ENCODE assay signal across 20 cellular contexts in the genomic region with DNA sequence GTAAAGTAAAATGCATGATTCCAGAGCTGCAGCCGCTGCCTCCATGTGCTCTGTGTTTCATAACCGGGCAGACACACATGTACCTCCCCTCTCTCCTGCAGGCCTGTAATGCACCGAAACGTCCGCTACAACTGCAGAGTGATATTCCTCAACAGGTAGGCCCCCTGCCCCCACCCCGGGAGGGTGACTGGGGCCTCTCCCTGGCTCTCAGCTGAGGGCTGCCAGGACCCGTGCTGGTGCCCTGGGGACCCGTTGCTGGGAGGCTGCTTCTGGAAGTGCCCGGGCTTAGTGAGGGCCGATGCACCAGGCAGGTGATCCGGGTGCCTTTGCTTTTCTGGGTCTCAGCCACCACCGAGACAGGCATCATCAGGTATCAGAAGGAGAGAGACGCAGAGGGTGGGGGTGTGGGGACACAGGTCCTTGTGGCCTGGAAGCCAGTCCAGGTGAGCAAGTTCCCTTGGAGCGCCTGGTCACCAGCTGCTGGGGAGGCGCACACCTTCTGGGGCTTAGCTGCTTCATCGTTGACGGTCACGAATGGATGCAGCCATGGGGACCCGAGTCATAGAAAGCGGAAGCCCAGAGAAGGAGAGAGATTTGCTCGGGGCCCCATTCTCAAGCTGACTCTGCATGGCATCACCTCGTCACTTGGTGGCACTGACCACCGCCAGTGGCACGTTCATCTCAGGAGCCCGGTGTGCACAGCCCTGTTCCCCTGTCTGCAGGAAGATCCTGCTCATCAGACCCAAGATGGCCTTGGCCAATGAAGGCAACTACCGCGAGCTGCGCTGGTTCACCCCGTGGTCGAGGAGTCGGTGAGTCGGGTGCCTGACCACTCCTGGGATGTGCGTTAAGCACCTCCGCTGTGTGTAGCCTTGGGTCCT. TPM values are rescaled to one million over a fixed set of nuclear protein-coding genes. Genes with fewer than 3 reads are reported as not detected.
A peak's percentile ranks its signal among the peaks of the same experiment; 100 is the strongest.
DNase-seq lines count a peak whose midpoint lies in the region; ATAC-seq, FAIRE-seq and TF ChIP-seq lines count a peak whose summit lies in the region.
"Had no signal": no experiment of that assay in that cellular context is flagged by ENCODE, and none has a peak within 500 bp of the region (broad histone marks: within the 10 kb centered on the region; RNA-seq: fewer than 3 reads in every experiment).

No MANE protein-coding gene starts in this region.

- DNase-seq in left cardiac atrium (peak; percentile 12), right atrium auricular region (ENCODE audit: low spot score) (no peak), K562 (ENCODE audit: extremely low read depth in 1 of 4, low spot score in 3 of 4) (no peak), nephron progenitor cell (no peak), type B pancreatic cell (ENCODE audit: extremely low spot score, unreplicated experiment) (no peak), islet precursor cell (no peak), SHP77 treated with DMSO at 0.1 percent for 48 hours (lab: John Stamatoyannopoulos, UW) (no peak)
- no peak for DNase-seq in activated CD4-positive, CD25-positive, alpha-beta regulatory T cell (lab: John Stamatoyannopoulos, UW)
- DNase-seq: H7, KG1, NCI-H1092, NCI-H1436 treated with DMSO at 0.1 percent for 48 hours, NCI-H1930, NCI-H226, NCI-H510A treated with DMSO at 0.1 percent for 48 hours, NCI-H748 treated with DMSO at 0.1 percent for 48 hours had no signal

- peaks cover 2% of the 10 kb centered on the region for H3K9me1 ChIP-seq in K562 (ENCODE audit: control insufficient read depth, insufficient read depth, low read length)

- H3K9me3 ChIP-seq in right atrium auricular region (no peaks in the 10 kb centered on the region), K562 (replicated peaks; ENCODE audit: control insufficient read depth, insufficient read depth, low read depth, low read length) (no peaks in the 10 kb centered on the region)
- H3K9me3 ChIP-seq: A549 had no signal

- no peak for TF ChIP-seq POLR2A in K562 (conservative IDR thresholded peaks at IDR 0.05)

- in situ Hi-C loops in K562 (cut with MboI) = no loop called here

- intact Hi-C loops in left cardiac atrium (cut with DNase I) (no loop called here), K562 (cut with micrococcal nuclease) (no loop called here)

- H3K4me3 Mint-ChIP-seq in nephron progenitor cell (no peak overlapping the region), type B pancreatic cell (no peak overlapping the region)
- H3K4me3 Mint-ChIP-seq: B cell had no signal

- no peak for TF ChIP-seq EP300 in K562 (IDR thresholded peaks at IDR 0.05; ENCODE audit: low read length)

- H3K27ac ChIP-seq in right atrium auricular region (no peak overlapping the region), K562 (ENCODE audit: extremely low read depth, low read depth, low read length) (no peak overlapping the region)
- H3K27ac ChIP-seq: A549 had no signal

- 95% methylated on average over 26 of the region's 34 CpGs for WGBS in K562 (ENCODE audit: insufficient coverage, low coverage, missing lambda C conversion rate)

- H3K4me3 ChIP-seq in right atrium auricular region = no peak overlapping the region
- H3K4me3 ChIP-seq in K562 = no peak overlapping the region
- H3K4me3 ChIP-seq: A549 had no signal

- no peak overlapping the region for H3K4me2 ChIP-seq in K562 (ENCODE audit: insufficient read depth, low read length)
- H3K4me2 ChIP-seq: A549 had no signal

- peaks cover 6% of the 10 kb centered on the region for H3K27me3 Mint-ChIP-seq in nephron progenitor cell (ENCODE audit: low read depth, poor library complexity)
- no peaks in the 10 kb centered on the region for H3K27me3 Mint-ChIP-seq in type B pancreatic cell
- H3K27me3 Mint-ChIP-seq: B cell had no signal

- no peak for TF ChIP-seq RAD21 in K562 (CRISPR knock-in tag; conservative IDR thresholded peaks at IDR 0.05 in 1 of 2, IDR thresholded peaks at IDR 0.05 in 1 of 2)

- FAIRE-seq in K562 (lab: Jason Lieb, UNC) = no peak
- FAIRE-seq: A549, D721Med had no signal

- no peak overlapping the region for H3K9ac ChIP-seq in K562 (ENCODE audit: insufficient read depth in 1 of 2, low read depth in 2 of 2, low read length in 2 of 2)

- no TSS peak for BruUV-seq in K562 (replicated peaks; lab: Mats Ljungman, UMichigan)

- peaks cover 36% of the 10 kb centered on the region for H3K36me3 Mint-ChIP-seq in nephron progenitor cell (ENCODE audit: low read depth)
- H3K36me3 Mint-ChIP-seq in type B pancreatic cell = peaks cover 37% of the 10 kb centered on the region

- H3K27ac Mint-ChIP-seq in nephron progenitor cell (peak overlapping the region; percentile 85), type B pancreatic cell (peak overlapping the region; percentile 48)
- H3K27ac Mint-ChIP-seq: B cell had no signal

- no peak overlapping the region for H2AFZ ChIP-seq in K562 (ENCODE audit: low read depth, low read length)

- CTCF ChIA-PET in K562 (lab: Yijun Ruan, JAX; ENCODE audit: low intra/inter-chr PET ratio) = no interaction called here

- H3K36me3 ChIP-seq in right atrium auricular region (peaks cover 43% of the 10 kb centered on the region), K562 (ENCODE audit: control insufficient read depth, insufficient read depth, low read length) (peaks cover 58% of the 10 kb centered on the region)

- H3K4me1 Mint-ChIP-seq in nephron progenitor cell = peaks cover 13% of the 10 kb centered on the region
- H3K4me1 Mint-ChIP-seq in type B pancreatic cell (ENCODE audit: unreplicated experiment) = peaks cover 13% of the 10 kb centered on the region

- H4K20me1 ChIP-seq in K562 (replicated peaks; ENCODE audit: control insufficient read depth, insufficient read depth, low read length) = no peaks in the 10 kb centered on the region

- H3K27me3 ChIP-seq in right atrium auricular region (no peaks in the 10 kb centered on the region), K562 (ENCODE audit: control insufficient read depth in 2 of 2, insufficient read depth in 2 of 2, low read length in 2 of 2) (no peaks in the 10 kb centered on the region)

- ATAC-seq in left cardiac atrium (no peak), K562 (no peak)
- ATAC-seq: A549, Panc1 had no signal

- H3K9me3 Mint-ChIP-seq in nephron progenitor cell = peaks cover 12% of the 10 kb centered on the region
- H3K9me3 Mint-ChIP-seq in type B pancreatic cell = no peaks in the 10 kb centered on the region

- H3K79me2 ChIP-seq in K562 (ENCODE audit: control insufficient read depth, insufficient read depth, low read length) = no peaks in the 10 kb centered on the region

- TF ChIP-seq CTCF in right atrium auricular region (IDR thresholded peaks at IDR 0.05) (no peak), K562 (IDR thresholded peaks at IDR 0.05 in 2 of 3, conservative IDR thresholded peaks at IDR 0.05 in 1 of 3; ENCODE audit: insufficient read depth in 2 of 3, low read depth in 1 of 3, low read length in 3 of 3) (no peak), nephron progenitor cell (IDR thresholded peaks at IDR 0.05) (no peak), type B pancreatic cell (conservative IDR thresholded peaks at IDR 0.05) (no peak)

- POLR2A ChIA-PET in K562 (lab: Yijun Ruan, JAX) = no interaction called here

- H3K4me1 ChIP-seq in right atrium auricular region (no peaks in the 10 kb centered on the region), K562 (replicated peaks in 1 of 2; ENCODE audit: control insufficient read depth in 2 of 2, insufficient read depth in 2 of 2, low read length in 2 of 2) (peaks cover 0 to 6% of the 10 kb centered on the region in 2 experiments; a peak in 1 of 5 replicates)
- H3K4me1 ChIP-seq: A549 had no signal

RNA-seq across cellular contexts. Expression of a gene that starts 10.6 kb away (rescaled TPM):
- total RNA-seq in left cardiac atrium (10 to 100 TPM; 25.9 to 26.7 TPM), right atrium auricular region (10 to 100 TPM; 18.0 to 18.8 TPM), K562 (2014; rRNA removed) (44.5 and 53.6 TPM in 2 replicates), K562 (2014; rRNA removed; fragmentation: Illumina TruSeq; extraction: Trizol) (26.3 and 27.4 TPM in 2 replicates), K562 (2015; rRNA removed; fragmentation: Illumina TruSeq; extraction: Trizol) (41.7 and 42.8 TPM in 2 replicates), K562 (2021) (47.9 and 51.6 TPM in 2 replicates), type B pancreatic cell (ENCODE audit: low replicate concordance) (66.6 and 96.7 TPM in 2 replicates)
- 145 and 274 TPM in 2 replicates for total RNA-seq in K562 (2011; cell fraction: chromatin; rRNA removed; ENCODE audit: low replicate concordance)
- 145 TPM in 2 replicates for total RNA-seq in K562 (2011; cell fraction: nucleolus; rRNA removed)
- 145 and 159 TPM in 2 replicates for total RNA-seq in K562 (2011; cell fraction: nucleoplasm; rRNA removed)
- polyA plus RNA-seq in K562 (2011; rRNA removed) (43.2 and 51.7 TPM in 2 replicates), K562 (2014; fragmentation: Illumina TruSeq; extraction: Trizol) (40.3 and 42.1 TPM in 2 replicates), K562 (2014; fragmentation: Nextera tagmentation; extraction: Ambion mirVana) (10 to 100 TPM; 12.7 to 14.6 TPM), K562 (2014; rRNA removed) (54.0 and 57.3 TPM in 2 replicates)
- 39.6 and 42.6 TPM in 2 replicates for polyA plus RNA-seq in K562 (2011; cell fraction: cytosol; rRNA removed)
- polyA plus RNA-seq in K562 (2011; cell fraction: nucleus; rRNA removed) = 255 and 291 TPM in 2 replicates
- polyA plus RNA-seq in K562 (2012) = 53.2 and 78.7 TPM in 2 replicates
- polyA minus RNA-seq in K562 (2011; rRNA and poly(A)+ RNA removed) = 42.5 and 45.5 TPM in 2 replicates
- polyA minus RNA-seq in K562 (2011; cell fraction: cytosol; rRNA and poly(A)+ RNA removed) = 18.2 and 28.0 TPM in 2 replicates
- 113 and 147 TPM in 2 replicates for polyA minus RNA-seq in K562 (2011; cell fraction: nucleus; rRNA and poly(A)+ RNA removed)

RNA-seq across cellular contexts. Expression of a gene that starts 15.4 kb away (rescaled TPM):
- total RNA-seq in left cardiac atrium (10 to 100 TPM; 53.8 to 63.3 TPM), right atrium auricular region (10 to 100 TPM; 26.8 to 37.6 TPM), K562 (2014; rRNA removed) (96.8 and 126 TPM in 2 replicates), K562 (2014; rRNA removed; fragmentation: Illumina TruSeq; extraction: Trizol) (34.2 and 38.0 TPM in 2 replicates), K562 (2015; rRNA removed; fragmentation: Illumina TruSeq; extraction: Trizol) (45.5 and 48.0 TPM in 2 replicates), K562 (2021) (176 and 181 TPM in 2 replicates), type B pancreatic cell (ENCODE audit: low replicate concordance) (97.0 and 99.1 TPM in 2 replicates)
- 183 and 461 TPM in 2 replicates for total RNA-seq in K562 (2011; cell fraction: chromatin; rRNA removed; ENCODE audit: low replicate concordance)
- total RNA-seq in K562 (2011; cell fraction: nucleolus; rRNA removed) = 625 and 780 TPM in 2 replicates
- total RNA-seq in K562 (2011; cell fraction: nucleoplasm; rRNA removed) = 410 and 462 TPM in 2 replicates
- polyA plus RNA-seq in K562 (2011; rRNA removed) (107 and 268 TPM in 2 replicates), K562 (2014; fragmentation: Illumina TruSeq; extraction: Trizol) (136 and 192 TPM in 2 replicates), K562 (2014; fragmentation: Nextera tagmentation; extraction: Ambion mirVana) (10 to 100 TPM in 1 of 2 experiments, 1 to 10 TPM in 1; 8.4 to 14.5 TPM), K562 (2014; rRNA removed) (82.4 and 83.0 TPM in 2 replicates)
- 249 and 261 TPM in 2 replicates for polyA plus RNA-seq in K562 (2011; cell fraction: cytosol; rRNA removed)
- 198 and 205 TPM in 2 replicates for polyA plus RNA-seq in K562 (2011; cell fraction: nucleus; rRNA removed)
- polyA plus RNA-seq in K562 (2012) = 92.0 and 179 TPM in 2 replicates
- polyA minus RNA-seq in K562 (2011; rRNA and poly(A)+ RNA removed) = 91.4 and 116 TPM in 2 replicates
- 249 and 302 TPM in 2 replicates for polyA minus RNA-seq in K562 (2011; cell fraction: cytosol; rRNA and poly(A)+ RNA removed)
- polyA minus RNA-seq in K562 (2011; cell fraction: nucleus; rRNA and poly(A)+ RNA removed) = 51.8 and 90.1 TPM in 2 replicates
